Comparison of ENCODE assay signal across 13 cellular contexts in the genomic region with DNA sequence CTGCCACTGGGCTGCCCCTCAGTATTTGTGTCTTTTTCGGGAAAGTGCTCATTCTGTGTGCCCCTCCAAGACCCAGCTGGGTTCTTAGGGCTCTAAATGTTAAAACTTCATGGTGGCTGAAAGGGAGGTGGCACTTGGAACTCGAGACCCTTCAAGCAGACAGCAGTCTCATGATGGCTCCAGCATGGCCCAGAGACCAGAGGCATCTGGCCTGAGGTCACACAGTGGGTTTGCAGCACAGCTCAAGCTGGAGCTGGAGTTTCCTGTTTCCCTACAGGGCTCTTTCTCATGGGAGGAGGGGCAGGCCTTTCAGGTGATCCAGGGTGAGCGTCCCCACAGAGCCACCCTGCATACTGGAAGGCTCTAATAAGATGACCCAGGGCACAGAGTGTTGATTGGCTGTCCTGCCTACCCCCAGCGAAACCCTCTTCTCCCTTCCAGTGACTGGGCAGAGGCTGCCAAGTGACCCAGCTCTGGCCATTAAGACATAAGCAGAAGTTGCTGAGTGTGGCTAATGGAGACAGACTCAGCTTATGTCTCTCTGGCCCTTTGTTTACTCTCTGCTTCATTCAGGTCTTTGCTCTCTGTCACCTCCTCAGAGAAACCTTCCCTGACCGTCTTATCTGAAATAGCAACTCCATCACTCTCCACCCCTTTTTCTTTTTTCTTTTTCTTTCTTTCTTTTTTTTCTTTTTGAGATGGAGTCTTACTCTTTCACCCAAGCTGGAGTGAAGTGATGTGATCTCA.
DNase-seq lines count a peak whose midpoint lies in the region; ATAC-seq and TF ChIP-seq lines count a peak whose summit lies in the region.
"Had no signal": no experiment of that assay in that cellular context is flagged by ENCODE, and none has a peak within 500 bp of the region (broad histone marks: within the 10 kb centered on the region; RNA-seq: fewer than 3 reads in every experiment).

No MANE protein-coding gene starts in this region.

- H3K9me3 Mint-ChIP-seq in HFFc6 (no peaks in the 10 kb centered on the region), WTC11 (peaks cover 5% of the 10 kb centered on the region)
- H3K9me3 Mint-ChIP-seq: CD8-positive, alpha-beta T cell had no signal

- H3K23ac ChIP-seq in mesendoderm (ENCODE audit: low read length): no peak overlapping the region

- intact Hi-C loops in OCI-LY7 (cut with micrococcal nuclease; ENCODE audit: unreplicated experiment): no loop called here

- H3K79me2 ChIP-seq in mesendoderm (ENCODE audit: control insufficient read depth, insufficient read depth, low read length) (no peaks in the 10 kb centered on the region), OCI-LY7 (ENCODE audit: insufficient read depth, low read depth, low read length) (no peaks in the 10 kb centered on the region)

- DNase-seq in HFFc6 (no peak), WTC11 (ENCODE audit: low spot score) (no peak), mesendoderm (peak; percentile 54), NCI-H774 (lab: John Stamatoyannopoulos, UW) (no peak), OCI-LY7 (ENCODE audit: low spot score) (no peak)
- no peak for DNase-seq in activated naive CD4-positive, alpha-beta T cell (lab: John Stamatoyannopoulos, UW)
- DNase-seq: CD8-positive, alpha-beta T cell; DND-41; NCI-H1694; NCI-H345; SIG-M5 had no signal

- H4K8ac ChIP-seq in mesendoderm (ENCODE audit: low read depth, low read length): no peak overlapping the region

- no peaks in the 10 kb centered on the region for H3K9me2 ChIP-seq in OCI-LY7 (ENCODE audit: insufficient read depth, low read length)

- H3K36me3 ChIP-seq in mesendoderm (ENCODE audit: control insufficient read depth, insufficient read depth, low read length) (no peaks in the 10 kb centered on the region), OCI-LY7 (ENCODE audit: insufficient read depth, low read length) (no peaks in the 10 kb centered on the region)
- H3K36me3 ChIP-seq: HAP-1 had no signal

- H3K56ac ChIP-seq in mesendoderm (ENCODE audit: low read length): peak overlapping the region; percentile 30

- H3K27me3 ChIP-seq in mesendoderm (ENCODE audit: insufficient read depth, low read length, poor library complexity): no peaks in the 10 kb centered on the region

- no peak overlapping the region for H2AFZ ChIP-seq in OCI-LY7 (ENCODE audit: low read length)

- H3K36me3 Mint-ChIP-seq in HFFc6 (ENCODE audit: low read depth) (peaks cover 13% of the 10 kb centered on the region), WTC11 (no peaks in the 10 kb centered on the region)
- H3K36me3 Mint-ChIP-seq: CD8-positive, alpha-beta T cell had no signal

- peak; percentile 64 for ATAC-seq in WTC11
- ATAC-seq in GM18520 (IDR thresholded peaks at IDR 0.05; ENCODE audit: unreplicated experiment): no peak
- ATAC-seq: CD8-positive, alpha-beta T cell had no signal

- H3K18ac ChIP-seq in mesendoderm (ENCODE audit: low read length): no peak overlapping the region

- no peak overlapping the region for H3K4ac ChIP-seq in mesendoderm (ENCODE audit: low read depth, low read length)

- H2BK120ac ChIP-seq in mesendoderm (ENCODE audit: low read depth, low read length): no peak overlapping the region

- no peak overlapping the region for H2BK5ac ChIP-seq in mesendoderm (ENCODE audit: low read length)

- TF ChIP-seq CTCF in HFFc6 (IDR thresholded peaks at IDR 0.05) (no peak), WTC11 (IDR thresholded peaks at IDR 0.05) (no peak), OCI-LY7 (conservative IDR thresholded peaks at IDR 0.05; ENCODE audit: low read length) (no peak)

- peaks cover 49% of the 10 kb centered on the region for H3K4me1 Mint-ChIP-seq in HFFc6 (ENCODE audit: low read depth)
- H3K4me1 Mint-ChIP-seq in WTC11: peaks cover 29% of the 10 kb centered on the region

- no CpG with 5 or more reads among the region's 5 CpGs for WGBS in mesendoderm (ENCODE audit: extremely low coverage, insufficient coverage, low lambda C conversion rate)

- H3K79me1 ChIP-seq in mesendoderm (ENCODE audit: low read length): no peaks in the 10 kb centered on the region

- H3K27ac ChIP-seq in mesendoderm (ENCODE audit: low read depth, low read length) (no peak overlapping the region), OCI-LY7 (ENCODE audit: low read depth, low read length, poor library complexity, severe bottlenecking) (no peak overlapping the region)

- peak overlapping the region; percentile 11; the same call in 1 of the 2 replicates for H3K27ac Mint-ChIP-seq in HFFc6
- H3K27ac Mint-ChIP-seq in WTC11: no peak overlapping the region
- H3K27ac Mint-ChIP-seq: CD8-positive, alpha-beta T cell had no signal

- H3K4me2 ChIP-seq in mesendoderm (ENCODE audit: low read length): no peak overlapping the region
- H3K4me2 ChIP-seq in OCI-LY7 (ENCODE audit: low read length): no peak overlapping the region

- BruUV-seq in OCI-LY7 (replicated peaks; lab: Mats Ljungman, UMichigan): no TSS peak

- peaks cover 11% of the 10 kb centered on the region for H3K4me1 ChIP-seq in mesendoderm (ENCODE audit: control insufficient read depth, low read depth, low read length)
- H3K4me1 ChIP-seq in OCI-LY7 (ENCODE audit: insufficient read depth, low read length, poor library complexity, severe bottlenecking): no peaks in the 10 kb centered on the region
- H3K4me1 ChIP-seq: HAP-1 had no signal

- CTCF ChIA-PET in WTC11 (lab: Charles Lee): interaction anchor here (0.6 to 1.7 kb wide), 7 partner anchors 16 to 1155 kb away, joined by 3 to 6 read pairs (median 4); no protein-coding TSS in a partner anchor
- CTCF ChIA-PET in OCI-LY7 (lab: Charles Lee; ENCODE audit: unreplicated experiment): no interaction called here

- no peak overlapping the region for H4K5ac ChIP-seq in mesendoderm (ENCODE audit: low read length)

- no peak overlapping the region for H2AK5ac ChIP-seq in mesendoderm (ENCODE audit: low read length)

- H4K20me1 ChIP-seq in OCI-LY7 (ENCODE audit: insufficient read depth, low read length): no peaks in the 10 kb centered on the region

- POLR2A ChIA-PET in WTC11 (lab: Charles Lee) (interaction anchor here (0.6 kb wide), 1 partner anchor 21 kb away, joined by 3 read pairs; no protein-coding TSS in a partner anchor), OCI-LY7 (lab: Charles Lee) (interaction anchor here (0.5 kb wide), 1 partner anchor 530 kb away, joined by 3 read pairs; no protein-coding TSS in a partner anchor)

- H3K27me3 Mint-ChIP-seq in HFFc6 (ENCODE audit: insufficient read depth): peaks cover 2% of the 10 kb centered on the region; the same call in 1 of the 2 replicates
- H3K27me3 Mint-ChIP-seq in WTC11 (ENCODE audit: low read depth): peaks cover 2% of the 10 kb centered on the region; the same call in 1 of the 2 replicates

- H3K9me3 ChIP-seq in OCI-LY7 (ENCODE audit: low read length): no peaks in the 10 kb centered on the region
- H3K9me3 ChIP-seq: HAP-1 had no signal

- H3K4me3 Mint-ChIP-seq in HFFc6 (no peak overlapping the region), WTC11 (no peak overlapping the region)
- H3K4me3 Mint-ChIP-seq: CD8-positive, alpha-beta T cell had no signal

- H3K9ac ChIP-seq in mesendoderm (ENCODE audit: low read length): no peak overlapping the region

- H2BK15ac ChIP-seq in mesendoderm (replicated peaks; ENCODE audit: low read depth): no peak overlapping the region

- H3K4me3 ChIP-seq in mesendoderm (ENCODE audit: low read length): no peak overlapping the region
- H3K4me3 ChIP-seq in OCI-LY7 (ENCODE audit: low read depth, low read length, poor library complexity, severe bottlenecking): no peak overlapping the region
- H3K4me3 ChIP-seq: HAP-1 had no signal

TF ChIP-seq in WTC11, 78 proteins besides CTCF, POLR2A, EP300 and RAD21 (continues in another document):
- TF ChIP-seq GRHL2 (CRISPR knock-in tag; IDR thresholded peaks at IDR 0.05; ENCODE audit: insufficient replicate concordance, severe bottlenecking): no peak
- TF ChIP-seq, protein P1, sequence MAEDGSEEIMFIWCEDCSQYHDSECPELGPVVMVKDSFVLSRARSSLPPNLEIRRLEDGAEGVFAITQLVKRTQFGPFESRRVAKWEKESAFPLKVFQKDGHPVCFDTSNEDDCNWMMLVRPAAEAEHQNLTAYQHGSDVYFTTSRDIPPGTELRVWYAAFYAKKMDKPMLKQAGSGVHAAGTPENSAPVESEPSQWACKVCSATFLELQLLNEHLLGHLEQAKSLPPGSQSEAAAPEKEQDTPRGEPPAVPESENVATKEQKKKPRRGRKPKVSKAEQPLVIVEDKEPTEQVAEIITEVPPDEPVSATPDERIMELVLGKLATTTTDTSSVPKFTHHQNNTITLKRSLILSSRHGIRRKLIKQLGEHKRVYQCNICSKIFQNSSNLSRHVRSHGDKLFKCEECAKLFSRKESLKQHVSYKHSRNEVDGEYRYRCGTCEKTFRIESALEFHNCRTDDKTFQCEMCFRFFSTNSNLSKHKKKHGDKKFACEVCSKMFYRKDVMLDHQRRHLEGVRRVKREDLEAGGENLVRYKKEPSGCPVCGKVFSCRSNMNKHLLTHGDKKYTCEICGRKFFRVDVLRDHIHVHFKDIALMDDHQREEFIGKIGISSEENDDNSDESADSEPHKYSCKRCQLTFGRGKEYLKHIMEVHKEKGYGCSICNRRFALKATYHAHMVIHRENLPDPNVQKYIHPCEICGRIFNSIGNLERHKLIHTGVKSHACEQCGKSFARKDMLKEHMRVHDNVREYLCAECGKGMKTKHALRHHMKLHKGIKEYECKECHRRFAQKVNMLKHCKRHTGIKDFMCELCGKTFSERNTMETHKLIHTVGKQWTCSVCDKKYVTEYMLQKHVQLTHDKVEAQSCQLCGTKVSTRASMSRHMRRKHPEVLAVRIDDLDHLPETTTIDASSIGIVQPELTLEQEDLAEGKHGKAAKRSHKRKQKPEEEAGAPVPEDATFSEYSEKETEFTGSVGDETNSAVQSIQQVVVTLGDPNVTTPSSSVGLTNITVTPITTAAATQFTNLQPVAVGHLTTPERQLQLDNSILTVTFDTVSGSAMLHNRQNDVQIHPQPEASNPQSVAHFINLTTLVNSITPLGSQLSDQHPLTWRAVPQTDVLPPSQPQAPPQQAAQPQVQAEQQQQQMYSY (CRISPR knock-in tag; IDR thresholded peaks at IDR 0.05): no peak
- no peak for TF ChIP-seq NFE2L1 (CRISPR knock-in tag; IDR thresholded peaks at IDR 0.05)
- TF ChIP-seq, protein P2, sequence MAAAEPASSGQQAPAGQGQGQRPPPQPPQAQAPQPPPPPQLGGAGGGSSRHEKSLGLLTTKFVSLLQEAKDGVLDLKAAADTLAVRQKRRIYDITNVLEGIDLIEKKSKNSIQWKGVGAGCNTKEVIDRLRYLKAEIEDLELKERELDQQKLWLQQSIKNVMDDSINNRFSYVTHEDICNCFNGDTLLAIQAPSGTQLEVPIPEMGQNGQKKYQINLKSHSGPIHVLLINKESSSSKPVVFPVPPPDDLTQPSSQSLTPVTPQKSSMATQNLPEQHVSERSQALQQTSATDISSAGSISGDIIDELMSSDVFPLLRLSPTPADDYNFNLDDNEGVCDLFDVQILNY (CRISPR knock-in tag; IDR thresholded peaks at IDR 0.05): no peak
